21 cellular contexts compared by ENCODE assay signal in genomic region chr1:101060992-101061391, GRCh38. TPM values are rescaled to one million over a fixed set of nuclear protein-coding genes. Genes with fewer than 3 reads are reported as not detected.
DNase-seq lines count a peak whose midpoint lies in the region; ATAC-seq, FAIRE-seq and TF ChIP-seq lines count a peak whose summit lies in the region.
"Had no signal": no experiment of that assay in that cellular context is flagged by ENCODE, and none has a peak within 500 bp of the region (broad histone marks: within the 10 kb centered on the region; RNA-seq: fewer than 3 reads in every experiment).

No MANE protein-coding gene starts in this region.

- no peak overlapping the region for H3K4me3 ChIP-seq in pancreas
- H3K4me3 ChIP-seq: gastroesophageal sphincter, psoas muscle, tibial artery had no signal

- H3K9me3 ChIP-seq in T-helper 17 cell (ENCODE audit: control insufficient read depth, low read length, poor library complexity, severe bottlenecking) (no peaks in the 10 kb centered on the region), pancreas (no peaks in the 10 kb centered on the region)
- H3K9me3 ChIP-seq: gastroesophageal sphincter, psoas muscle, tibial artery had no signal

- no peaks in the 10 kb centered on the region for H3K4me1 ChIP-seq in pancreas
- H3K4me1 ChIP-seq: gastroesophageal sphincter, psoas muscle, tibial artery had no signal

- DNase-seq in GM13976 (ENCODE audit: low spot score): peak; percentile 15
- no peak for DNase-seq in T-helper 17 cell
- DNase-seq in AG08396 (ENCODE audit: low spot score): no peak
- DNase-seq in ureter (ENCODE audit: low spot score): no peak
- no peak for DNase-seq in nucleus accumbens (lab: John Stamatoyannopoulos, UW)
- no peak for DNase-seq in pancreas
- DNase-seq: activated CD4-positive, alpha-beta T cell treated with anti-CD3 and anti-CD28 coated beads for 36 hours; activated naive CD8-positive, alpha-beta T cell treated with anti-CD3 and anti-CD28 coated beads, Interleukin-2, amount 10 ng/mL, durations not matched to agents 7 days and 5 days; activated T-cell treated with anti-CD3 and anti-CD28 coated beads for 4 hours; Calu3; central memory CD4-positive, alpha-beta T cell; NCI-H2081; NCI-H82; psoas muscle; T-helper 2 cell; tibial artery had no signal

- peak overlapping the region; percentile 14 for H3K27ac Mint-ChIP-seq in T-helper 17 cell
- H3K27ac Mint-ChIP-seq: activated CD4-positive, alpha-beta T cell treated with anti-CD3 and anti-CD28 coated beads for 36 hours; activated naive CD8-positive, alpha-beta T cell treated with anti-CD3 and anti-CD28 coated beads, Interleukin-2, amount 10 ng/mL, durations not matched to agents 7 days and 5 days had no signal

- in situ Hi-C loops in GM13976 (cut with MboI; ENCODE audit: low sequenced_read_pairs, unreplicated experiment): no loop called here

- intact Hi-C loops in pancreas (cut with DNase I): no loop called here

- no peaks in the 10 kb centered on the region for H3K36me3 ChIP-seq in pancreas
- H3K36me3 ChIP-seq: gastroesophageal sphincter, tibial artery had no signal

- no peak overlapping the region for H3K27ac ChIP-seq in pancreas
- H3K27ac ChIP-seq: gastroesophageal sphincter, psoas muscle, tibial artery had no signal

- H3K27me3 ChIP-seq in pancreas: no peaks in the 10 kb centered on the region
- H3K27me3 ChIP-seq: gastroesophageal sphincter, tibial artery had no signal

- no peak for FAIRE-seq in pancreas (lab: Jason Lieb, UNC)
- FAIRE-seq: keratinocyte had no signal

- 100% methylated on average over 1 of the region's 1 CpG for WGBS in pancreas, 2 donors

- H3K4me1 Mint-ChIP-seq in T-helper 17 cell: peaks cover 19% of the 10 kb centered on the region

- no peaks in the 10 kb centered on the region for H3K27me3 Mint-ChIP-seq in T-helper 17 cell
- H3K27me3 Mint-ChIP-seq: activated CD4-positive, alpha-beta T cell treated with anti-CD3 and anti-CD28 coated beads for 36 hours; activated naive CD8-positive, alpha-beta T cell treated with anti-CD3 and anti-CD28 coated beads, Interleukin-2, amount 10 ng/mL, durations not matched to agents 7 days and 5 days had no signal

- no peak overlapping the region for H3K4me3 Mint-ChIP-seq in T-helper 17 cell
- H3K4me3 Mint-ChIP-seq: activated CD4-positive, alpha-beta T cell treated with anti-CD3 and anti-CD28 coated beads for 36 hours; activated naive CD8-positive, alpha-beta T cell treated with anti-CD3 and anti-CD28 coated beads, Interleukin-2, amount 10 ng/mL, durations not matched to agents 7 days and 5 days had no signal

- ATAC-seq in GM21360 (IDR thresholded peaks at IDR 0.05; ENCODE audit: unreplicated experiment) (peak; percentile 70), HG03039 (IDR thresholded peaks at IDR 0.05; ENCODE audit: unreplicated experiment) (peak; percentile 59), T-helper 17 cell (no peak), pancreas (no peak)
- ATAC-seq: activated CD4-positive, alpha-beta T cell treated with anti-CD3 and anti-CD28 coated beads for 36 hours; gastroesophageal sphincter; HCT116; psoas muscle had no signal

- peaks cover 4% of the 10 kb centered on the region for H3K36me3 Mint-ChIP-seq in T-helper 17 cell (ENCODE audit: low read depth)

- TF ChIP-seq CTCF in GM13976 (IDR thresholded peaks at IDR 0.05; ENCODE audit: borderline replicate concordance, control extremely low read depth, extremely low read depth, insufficient read depth, missing control alignments): no peak
- no peak for TF ChIP-seq CTCF in pancreas (IDR thresholded peaks at IDR 0.05)

RNA-seq across cellular contexts. Expression of gene DPH5, which starts 35.4 kb away (rescaled TPM):
- 10 to 100 TPM; 28.8 to 29.5 TPM for total RNA-seq in T-helper 17 cell
- total RNA-seq in ureter: 31.7 TPM
- 10 to 100 TPM; 17.5 to 28.6 (median 22.4) TPM for total RNA-seq in pancreas
- polyA plus RNA-seq in pancreas: 10 to 100 TPM; 22.9 to 29.5 TPM

Comparison
In these comparisons a context has a peak if more than half of its experiments do, and no peak if none do; other contexts are left out.
1. ATAC-seq: peak in GM21360 (single experiment) and HG03039 (single experiment); none in T-helper 17 cell (single experiment) and pancreas (0 of 4).